In the genomic region with DNA sequence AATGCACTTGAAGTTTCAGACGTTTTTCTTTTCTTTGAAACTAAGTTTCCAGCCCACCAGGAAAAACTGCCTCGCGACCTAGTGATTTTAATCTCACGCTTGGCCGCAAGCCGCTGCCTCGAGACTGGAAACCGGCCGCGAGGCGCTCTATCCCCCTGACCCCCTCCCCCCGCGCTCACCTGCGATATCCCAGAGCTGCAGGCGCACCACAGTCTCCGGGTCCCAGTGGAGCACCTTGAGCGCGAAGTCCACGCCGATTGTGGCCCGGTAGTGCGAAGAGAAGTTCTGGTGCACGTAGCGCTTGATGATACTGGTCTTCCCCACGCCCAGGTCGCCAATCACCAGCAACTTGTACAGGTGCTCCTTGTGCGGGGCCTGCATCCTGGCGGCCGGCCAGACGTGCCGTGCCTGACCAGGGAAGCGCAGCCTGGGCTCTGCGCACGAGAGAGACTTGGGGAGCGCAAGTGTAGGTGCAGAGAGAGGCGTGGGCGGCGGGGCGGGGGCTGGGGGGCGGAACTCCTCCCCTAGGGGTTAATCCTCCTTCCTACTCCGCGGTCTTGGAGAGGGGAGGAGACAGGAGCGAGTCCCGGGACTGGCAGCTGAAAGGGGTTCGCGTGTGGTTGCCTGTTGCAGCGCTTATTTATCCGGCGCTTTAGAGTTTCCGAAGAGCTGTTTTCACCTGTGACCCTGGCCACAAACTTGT, we compare ENCODE assay signal across 9 cellular contexts.
DNase-seq lines count a peak whose midpoint lies in the region; ATAC-seq, FAIRE-seq and TF ChIP-seq lines count a peak whose summit lies in the region.
"Had no signal": no experiment of that assay in that cellular context is flagged by ENCODE, and none has a peak within 500 bp of the region (broad histone marks: within the 10 kb centered on the region; RNA-seq: fewer than 3 reads in every experiment).

A gene (minus strand): TSS at position 440 of the 703 bp plus-strand sequence. CDS start 59 bp downstream, at position 381.

- no peak for FAIRE-seq in D721Med (lab: Jason Lieb, UNC)

- peak; percentile 12 for DNase-seq in NCI-H1436 (lab: John Stamatoyannopoulos, UW)
- DNase-seq in NCI-H1436 treated with DMSO at 0.1 percent for 48 hours (lab: John Stamatoyannopoulos, UW): no peak
- peak; percentile 94 for DNase-seq in OCI-M1 (lab: John Stamatoyannopoulos, UW)
- peak; percentile 11 for DNase-seq in brain microvascular endothelial cell
- peak; percentile 53 for DNase-seq in kidney glomerular epithelial cell (lab: John Stamatoyannopoulos, UW)
- DNase-seq in stimulated activated CD4-positive, alpha-beta T cell treated with anti-CD3 and anti-CD28 coated beads, Interleukin-4, amount 100 ng/mL, for 24 hours: peak; percentile 5
- no peak for DNase-seq in D721Med (ENCODE audit: insufficient read length, low spot score)

- no peak for TF ChIP-seq CTCF in brain microvascular endothelial cell (IDR thresholded peaks at IDR 0.05; ENCODE audit: low read depth, low read length, missing control alignments)
- TF ChIP-seq CTCF in D721Med (IDR thresholded peaks at IDR 0.05; ENCODE audit: insufficient read depth, missing control alignments): no peak

- H3K36me3 ChIP-seq in brain microvascular endothelial cell (replicated peaks): no peaks in the 10 kb centered on the region

- peak; percentile 26 for ATAC-seq in HG02571 (IDR thresholded peaks at IDR 0.05; ENCODE audit: unreplicated experiment)

- H3K4me3 ChIP-seq in brain microvascular endothelial cell (ENCODE audit: low read depth, low read length): peak within 1 kb of the TSS; percentile 68

- no peaks in the 10 kb centered on the region for H3K27me3 ChIP-seq in brain microvascular endothelial cell (replicated peaks)

- in situ Hi-C loops in brain microvascular endothelial cell (cut with HindIII; ENCODE audit: low pct_ligation_motif_present, low sequenced_read_pairs): no loop called here

- peak within 1 kb of the TSS; percentile 20 for H3K27ac ChIP-seq in brain microvascular endothelial cell
- H3K27ac ChIP-seq: C4-2B had no signal

Comparison
In these comparisons a context has a peak if more than half of its experiments do, and no peak if none do; other contexts are left out.
1. DNase-seq: peak in NCI-H1436 (single experiment), OCI-M1 (single experiment), brain microvascular endothelial cell (single experiment), kidney glomerular epithelial cell (single experiment) and stimulated activated CD4-positive, alpha-beta T cell treated with anti-CD3 and anti-CD28 coated beads, Interleukin-4, amount 100 ng/mL, for 24 hours (single experiment); none in NCI-H1436 treated with DMSO at 0.1 percent for 48 hours (single experiment) and D721Med (single experiment).